11 cellular contexts compared by ENCODE assay signal in the genomic region with DNA sequence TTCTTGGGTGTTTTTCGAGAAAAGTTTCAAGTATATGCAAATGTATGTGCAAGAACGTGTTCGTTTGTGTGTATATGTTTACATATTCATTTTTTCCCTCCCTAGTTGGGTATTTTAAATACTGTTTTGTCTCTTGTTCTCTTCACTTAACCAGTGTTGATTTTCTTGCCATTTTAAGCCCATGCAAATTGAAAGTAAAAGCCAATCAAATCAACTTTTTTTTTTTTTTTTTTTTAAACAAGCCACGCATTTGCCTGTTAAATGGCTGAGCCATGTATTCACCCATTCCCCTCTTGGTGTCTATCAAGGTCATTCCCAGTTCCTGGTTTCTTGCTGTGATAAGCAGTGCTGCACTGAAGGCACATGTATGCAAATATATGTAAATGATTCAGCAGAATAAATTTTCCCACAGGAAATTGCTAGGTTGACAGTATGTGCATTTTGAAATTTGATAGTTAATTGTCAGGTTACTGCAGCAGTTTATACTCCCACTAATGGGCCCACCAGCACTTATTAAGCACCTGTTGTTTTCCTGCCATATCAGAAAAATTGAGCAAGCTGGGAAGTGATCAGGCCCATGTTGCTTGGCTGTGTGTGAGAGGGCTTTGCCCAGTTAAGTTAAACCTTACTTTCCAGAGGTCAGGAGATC. TPM values are rescaled to one million over a fixed set of nuclear protein-coding genes. Genes with fewer than 3 reads are reported as not detected.
A peak's percentile ranks its signal among the peaks of the same experiment; 100 is the strongest.
DNase-seq lines count a peak whose midpoint lies in the region; ATAC-seq, FAIRE-seq and TF ChIP-seq lines count a peak whose summit lies in the region.
"Had no signal": no experiment of that assay in that cellular context is flagged by ENCODE, and none has a peak within 500 bp of the region (broad histone marks: within the 10 kb centered on the region; RNA-seq: fewer than 3 reads in every experiment).

No MANE protein-coding gene starts in this region.

- peaks cover 7% of the 10 kb centered on the region; the same call in 2 of the 3 replicates for H3K9me3 ChIP-seq in A549
- H3K9me3 ChIP-seq in MG63 = peaks cover 5% of the 10 kb centered on the region; the same call in 1 of the 2 replicates

- TF ChIP-seq POLR2A in A549 (IDR thresholded peaks at IDR 0.05; ENCODE audit: low read length) = no peak

- DNase-seq in A549 (ENCODE audit: low read depth in 1 of 2, low spot score in 1 of 2) (no peak), COLO668 (lab: John Stamatoyannopoulos, UW; ENCODE audit: unreplicated experiment) (no peak), MG63 (no peak), NCI-H1436 treated with DMSO at 0.1 percent for 48 hours (lab: John Stamatoyannopoulos, UW) (no peak), Right ventricle myocardium superior (no peak)
- DNase-seq in central memory CD8-positive, alpha-beta T cell (ENCODE audit: low spot score in 2 of 2) = no peak
- DNase-seq: NCI-H1694 had no signal

- WGBS in A549 (ENCODE audit: missing lambda C conversion rate) = 91% methylated on average over 4 of the region's 4 CpGs

- H3K27ac ChIP-seq in A549 = peak overlapping the region; percentile 63 to 81; a peak in 4 of 6 replicates

- H3K9me3 Mint-ChIP-seq in central memory CD8-positive, alpha-beta T cell = no peaks in the 10 kb centered on the region

- no peak for FAIRE-seq in A549 (lab: Jason Lieb, UNC)

- peak overlapping the region; percentile 77 for H3K4me3 Mint-ChIP-seq in central memory CD8-positive, alpha-beta T cell

- H3K4me2 ChIP-seq in A549 = 0 out of 3 replicates have a peak overlapping the region, but pooled peaks have one; percentile 7

- peaks cover 64% of the 10 kb centered on the region for H3K36me3 ChIP-seq in MG63

- peaks cover 59% of the 10 kb centered on the region for H3K4me1 Mint-ChIP-seq in central memory CD8-positive, alpha-beta T cell

- intact Hi-C loops in Right ventricle myocardium superior (cut with DNase I) = no loop called here

- CTCF ChIA-PET in A549 (lab: Yijun Ruan, JAX) = no interaction called here

- peak overlapping the region; percentile 98 for H3K27ac Mint-ChIP-seq in central memory CD8-positive, alpha-beta T cell (ENCODE audit: low read depth)

- TF ChIP-seq EP300 in A549 (IDR thresholded peaks at IDR 0.05) = no peak

- H3K27me3 ChIP-seq in MG63 = no peaks in the 10 kb centered on the region

- peaks cover 92% of the 10 kb centered on the region for H3K4me1 ChIP-seq in A549

- ATAC-seq in A549 (no peak), GM19035 (IDR thresholded peaks at IDR 0.05; ENCODE audit: unreplicated experiment) (peak; percentile 40), HG03439 (IDR thresholded peaks at IDR 0.05; ENCODE audit: unreplicated experiment) (peak; percentile 37), Right ventricle myocardium superior (ENCODE audit: poor library complexity) (no peak)
- ATAC-seq in central memory CD8-positive, alpha-beta T cell (replicated peaks; ENCODE audit: extremely low read depth, poor library complexity, severe bottlenecking) = peak; percentile 54
- ATAC-seq: left lobe of liver had no signal

- no peak for TF ChIP-seq RAD21 in A549 (conservative IDR thresholded peaks at IDR 0.05 in 1 of 2, IDR thresholded peaks at IDR 0.05 in 1 of 2)

- no peak overlapping the region for H3K4me3 ChIP-seq in A549
- no peak overlapping the region for H3K4me3 ChIP-seq in MG63
- H3K4me3 ChIP-seq: HAP-1 had no signal

- POLR2A ChIA-PET in A549 (lab: Yijun Ruan, JAX) = no interaction called here

- no peaks in the 10 kb centered on the region for H3K27me3 Mint-ChIP-seq in central memory CD8-positive, alpha-beta T cell

- H3K36me3 Mint-ChIP-seq in central memory CD8-positive, alpha-beta T cell (ENCODE audit: insufficient read depth) = peaks cover 15% of the 10 kb centered on the region

- TF ChIP-seq CTCF in A549 (IDR thresholded peaks at IDR 0.05) = no peak

TF ChIP-seq in A549, 52 proteins besides CTCF, POLR2A, EP300 and RAD21:
- peak; percentile 43 for TF ChIP-seq MAFK (IDR thresholded peaks at IDR 0.05; ENCODE audit: partially characterized antibody)
- TF ChIP-seq, protein P1, sequence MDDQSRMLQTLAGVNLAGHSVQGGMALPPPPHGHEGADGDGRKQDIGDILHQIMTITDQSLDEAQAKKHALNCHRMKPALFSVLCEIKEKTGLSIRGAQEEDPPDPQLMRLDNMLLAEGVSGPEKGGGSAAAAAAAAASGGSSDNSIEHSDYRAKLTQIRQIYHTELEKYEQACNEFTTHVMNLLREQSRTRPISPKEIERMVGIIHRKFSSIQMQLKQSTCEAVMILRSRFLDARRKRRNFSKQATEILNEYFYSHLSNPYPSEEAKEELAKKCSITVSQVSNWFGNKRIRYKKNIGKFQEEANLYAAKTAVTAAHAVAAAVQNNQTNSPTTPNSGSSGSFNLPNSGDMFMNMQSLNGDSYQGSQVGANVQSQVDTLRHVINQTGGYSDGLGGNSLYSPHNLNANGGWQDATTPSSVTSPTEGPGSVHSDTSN (IDR thresholded peaks at IDR 0.05) = no peak
TF ChIP-seq in A549: peak in this region for 1.

RNA-seq across cellular contexts. Expression of a gene that starts 12.3 kb away (rescaled TPM):
- polyA plus RNA-seq in A549 (2011; rRNA removed) (56.5 and 108 TPM in 2 replicates), A549 (2017; fragmentation: RNase III; extraction: RNeasy Plus Mini Kit Qiagen cat#74134 plus additional on column Dnase treatment) (86.7 to 93.8 TPM (median 90.7 TPM) in 3 replicates)
- 59.3 and 77.9 TPM in 2 replicates for polyA plus RNA-seq in A549 (2012; cell fraction: cytosol; rRNA removed)
- polyA plus RNA-seq in A549 (2012; cell fraction: nucleus; rRNA removed) = 184 and 231 TPM in 2 replicates
- polyA minus RNA-seq in A549 (2011; rRNA and poly(A)+ RNA removed) = 359 and 414 TPM in 2 replicates
- 35.8 and 48.0 TPM in 2 replicates for total RNA-seq in MG63 (2014; rRNA removed; shearing (Covaris generic); ENCODE audit: low replicate concordance)
- total RNA-seq in Right ventricle myocardium superior = 24.4 TPM

Comparison
In these comparisons a context has a peak if more than half of its experiments do, and no peak if none do; other contexts are left out.
1. ATAC-seq: peak in GM19035 (single experiment), HG03439 (single experiment) and central memory CD8-positive, alpha-beta T cell (single experiment); none in A549 (0 of 2) and Right ventricle myocardium superior (single experiment).